ENCODE assay signal across 8 cellular contexts in genomic region chr1:85200870-85201339, GRCh38. TPM values are rescaled to one million over a fixed set of nuclear protein-coding genes. Genes with fewer than 3 reads are reported as not detected.
DNase-seq lines count a peak whose midpoint lies in the region; ATAC-seq, FAIRE-seq and TF ChIP-seq lines count a peak whose summit lies in the region.

TSS of gene SYDE2 (minus strand) at chr1:85201016. CDS start at chr1:85200996, 20 bp downstream.

- H3K27ac ChIP-seq in brain microvascular endothelial cell (peak within 1 kb of the TSS; percentile 53), smooth muscle cell (ENCODE audit: low read depth) (peak within 1 kb of the TSS; percentile 87), Karpas-422 (ENCODE audit: low read length) (no peak within 1 kb of the TSS)

- peak; percentile 86 for FAIRE-seq in GM12891 (lab: Jason Lieb, UNC)

- 1% methylated on average over 44 of the region's 59 CpGs for WGBS in smooth muscle cell (ENCODE audit: low lambda C conversion rate)

- peaks cover 3% of the 10 kb centered on the region for H3F3A ChIP-seq in smooth muscle cell (ENCODE audit: low read depth)

- H3K36me3 ChIP-seq in brain microvascular endothelial cell (replicated peaks) (no peaks in the 10 kb centered on the region), smooth muscle cell (ENCODE audit: low read depth) (no peaks in the 10 kb centered on the region), Karpas-422 (ENCODE audit: insufficient read depth, low read length) (no peaks in the 10 kb centered on the region)

- H3K79me2 ChIP-seq in smooth muscle cell (ENCODE audit: low read depth) (peaks cover 54% of the 10 kb centered on the region), Karpas-422 (ENCODE audit: low read length) (no peaks in the 10 kb centered on the region)

- H3K4me3 ChIP-seq in brain microvascular endothelial cell (ENCODE audit: low read depth, low read length) (peak within 1 kb of the TSS; percentile 68), smooth muscle cell (peak within 1 kb of the TSS; percentile 92), Karpas-422 (ENCODE audit: low read length) (no peak within 1 kb of the TSS)

- no peaks in the 10 kb centered on the region for H3K9me3 ChIP-seq in smooth muscle cell (replicated peaks; ENCODE audit: low read depth)
- H3K9me3 ChIP-seq in Karpas-422 (ENCODE audit: low read length), result no peaks in the 10 kb centered on the region

- H2AFZ ChIP-seq in smooth muscle cell (ENCODE audit: low read depth) (peak within 1 kb of the TSS; percentile 94), Karpas-422 (ENCODE audit: low read length) (no peak within 1 kb of the TSS)

- H3K9me2 ChIP-seq in Karpas-422 (replicated peaks; ENCODE audit: insufficient read depth, low read length), result no peaks in the 10 kb centered on the region

- H3K4me1 ChIP-seq in smooth muscle cell (ENCODE audit: low read depth) (peaks cover 42% of the 10 kb centered on the region), Karpas-422 (ENCODE audit: low read length) (no peaks in the 10 kb centered on the region)

- DNase-seq in GM12891 (ENCODE audit: insufficient read length, low spot score) (peak; percentile 78), NCI-H128 (lab: John Stamatoyannopoulos, UW; ENCODE audit: unreplicated experiment) (peak; percentile 7), T1000 (lab: John Stamatoyannopoulos, UW) (peak; percentile 60), brain microvascular endothelial cell (peak; percentile 42), iPS-NIHi7 (ENCODE audit: extremely low spot score) (peak; percentile 89), smooth muscle cell (lab: John Stamatoyannopoulos, UW; ENCODE audit: unreplicated experiment) (peak; percentile 44), Karpas-422 (no peak)

- H3K4me2 ChIP-seq in smooth muscle cell, result peak within 1 kb of the TSS; percentile 93
- no peak within 1 kb of the TSS for H3K4me2 ChIP-seq in Karpas-422 (ENCODE audit: low read depth, low read length, poor library complexity, severe bottlenecking)

- TF ChIP-seq CTCF in brain microvascular endothelial cell (IDR thresholded peaks at IDR 0.05; ENCODE audit: low read depth, low read length, missing control alignments) (no peak), smooth muscle cell (IDR thresholded peaks at IDR 0.05; ENCODE audit: borderline replicate concordance, insufficient read depth, poor library complexity, severe bottlenecking) (no peak)

- 0 out of 2 replicates have a peak, but pooled peaks have one; percentile 24 for TF ChIP-seq POLR2A in GM12891 (IDR thresholded peaks at IDR 0.05; ENCODE audit: low read depth, low read length)

- H4K20me1 ChIP-seq in smooth muscle cell (ENCODE audit: low read depth) (peaks cover 20% of the 10 kb centered on the region), Karpas-422 (ENCODE audit: insufficient read depth, low read depth, low read length) (no peaks in the 10 kb centered on the region)

- H3K9ac ChIP-seq in smooth muscle cell (ENCODE audit: low read depth), result peak within 1 kb of the TSS; percentile 94
- no peak within 1 kb of the TSS for H3K9ac ChIP-seq in Karpas-422 (ENCODE audit: low read length)

- ATAC-seq in HG02588 (IDR thresholded peaks at IDR 0.05; ENCODE audit: unreplicated experiment), result peak; percentile 85

- in situ Hi-C loops in brain microvascular endothelial cell (cut with HindIII; ENCODE audit: low pct_ligation_motif_present, low sequenced_read_pairs), result no loop called here

- H3K27me3 ChIP-seq in brain microvascular endothelial cell (replicated peaks) (no peaks in the 10 kb centered on the region), smooth muscle cell (ENCODE audit: low read depth) (no peaks in the 10 kb centered on the region), Karpas-422 (ENCODE audit: low read length) (no peaks in the 10 kb centered on the region)

TF ChIP-seq in GM12891, 5 proteins besides CTCF, POLR2A, EP300 and RAD21:
- peak; percentile 33; the same call in 1 of the 2 replicates for TF ChIP-seq POLR2AphosphoS5 (IDR thresholded peaks at IDR 0.05; ENCODE audit: low read depth, low read length)
- no peak for TF ChIP-seq SPI1 (IDR thresholded peaks at IDR 0.05; ENCODE audit: low read depth, low read length)
- TF ChIP-seq PAX5 (IDR thresholded peaks at IDR 0.05; ENCODE audit: insufficient read depth, low read length, severe bottlenecking), result peak; percentile 14
- 0 out of 2 replicates have a peak, but pooled peaks have one; percentile 28 for TF ChIP-seq TAF1 (IDR thresholded peaks at IDR 0.05; ENCODE audit: low read depth, low read length)
TF ChIP-seq in GM12891: peak in this region for 3.

RNA-seq across cellular contexts. Expression of gene SYDE2, which starts in this region (rescaled TPM):
- polyA plus RNA-seq in GM12891 (2012; ENCODE audit: low read depth, missing spikeins), result 0.37 TPM
- 9.1 and 9.8 TPM in 2 replicates for total RNA-seq in smooth muscle cell
- 4.6 and 4.9 TPM in 2 replicates for polyA plus RNA-seq in smooth muscle cell
- total RNA-seq in Karpas-422 (2014; rRNA removed; shearing (Covaris generic); ENCODE audit: low replicate concordance), result not detected in 2 replicates

Comparison
In these comparisons a context has a peak if more than half of its experiments do, and no peak if none do; other contexts are left out.
1. RNA of gene SYDE2 (total RNA-seq): 9.1 to 9.8 TPM in smooth muscle cell; not detected in Karpas-422; every median in the first group is over 10 times any median in the second.